ENCODE assay signal across 23 cellular contexts in the genomic region with DNA sequence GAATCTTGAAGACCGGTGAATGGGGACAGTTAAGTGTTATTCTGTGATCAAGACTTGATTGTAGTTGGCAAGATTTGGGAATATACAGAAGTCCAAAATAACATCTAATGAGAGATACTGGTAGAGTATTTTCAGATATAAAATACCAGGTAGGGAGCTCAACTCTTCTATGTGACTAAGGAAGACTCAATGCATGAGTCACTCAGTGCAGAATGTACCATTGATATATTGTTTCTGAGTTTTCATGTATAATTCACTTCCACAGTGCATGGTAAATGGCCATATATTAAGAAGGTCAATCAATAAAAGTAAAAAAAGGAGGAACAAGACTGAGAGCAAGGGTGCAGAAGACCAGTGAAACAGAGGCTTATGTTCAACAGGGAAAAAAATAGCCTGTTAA.
A peak's percentile ranks its signal among the peaks of the same experiment; 100 is the strongest.
DNase-seq lines count a peak whose midpoint lies in the region; FAIRE-seq and TF ChIP-seq lines count a peak whose summit lies in the region.
"Had no signal": no experiment of that assay in that cellular context is flagged by ENCODE, and none has a peak within 500 bp of the region (broad histone marks: within the 10 kb centered on the region; RNA-seq: fewer than 3 reads in every experiment).

No MANE protein-coding gene starts in this region.

- DNase-seq in AG08395 (ENCODE audit: low spot score) (peak; percentile 5), M059J (ENCODE audit: low read depth) (peak; percentile 15), bronchial epithelial cell (ENCODE audit: low read depth) (peak; percentile 19), keratinocyte (ENCODE audit: low read depth, low spot score) (no peak), NAMALWA (ENCODE audit: low spot score) (no peak), cardiac septum (ENCODE audit: low spot score) (no peak), MM.1S (no peak), glomerular visceral epithelial cell (ENCODE audit: extremely low spot score) (no peak)
- DNase-seq: CD4-positive, CD25-positive, alpha-beta regulatory T cell; EL; GF-D8; H9; HFFc6; KG1; NCI-H1105 treated with DMSO at 0.1 percent for 48 hours; NCI-H2029 treated with DMSO at 0.1 percent for 48 hours; NCI-H226; NCI-H510A treated with DMSO at 0.1 percent for 48 hours; NCI-H748 treated with DMSO at 0.1 percent for 48 hours; NK-92 treated with Interleukin-12 subunit alpha and Interleukin-12 subunit beta, amount 100 ng/mL, for 24 hours; Right ventricle myocardium superior had no signal

- peak overlapping the region; percentile 45 for H3K27ac ChIP-seq in keratinocyte (ENCODE audit: control insufficient read depth, insufficient read depth, low read length)
- H3K27ac ChIP-seq in MM.1S (ENCODE audit: low read length), result no peak overlapping the region

- H4K20me1 ChIP-seq in keratinocyte (ENCODE audit: control insufficient read depth, extremely low read depth, insufficient read depth, low read length), result no peaks in the 10 kb centered on the region
- no peaks in the 10 kb centered on the region for H4K20me1 ChIP-seq in MM.1S (ENCODE audit: insufficient read depth, low read length)

- intact Hi-C loops in cardiac septum (cut with DNase I), result no loop called here

- H3K9me2 ChIP-seq in MM.1S (replicated peaks; ENCODE audit: insufficient read depth, low read length), result no peaks in the 10 kb centered on the region

- peaks cover 2% of the 10 kb centered on the region for H3K9me3 ChIP-seq in keratinocyte (ENCODE audit: control insufficient read depth, low read depth, low read length)
- H3K9me3 ChIP-seq in MM.1S (replicated peaks; ENCODE audit: insufficient read depth, low read length), result no peaks in the 10 kb centered on the region

- H3K9me1 ChIP-seq in keratinocyte (ENCODE audit: control insufficient read depth, extremely low read depth, insufficient read depth, low read length), result no peaks in the 10 kb centered on the region

- H3K4me2 ChIP-seq in keratinocyte (ENCODE audit: control insufficient read depth, extremely low read depth, insufficient read depth, low read depth, low read length) (peak overlapping the region; percentile 39), MM.1S (ENCODE audit: low read depth, low read length) (no peak overlapping the region)

- FAIRE-seq in bronchial epithelial cell (lab: Jason Lieb, UNC) (no peak), keratinocyte (lab: Jason Lieb, UNC) (peak; percentile 49)
- FAIRE-seq: GM19239, HTR-8/SVneo had no signal

- H3K79me2 ChIP-seq in keratinocyte (ENCODE audit: control insufficient read depth, insufficient read depth, low read length) (no peaks in the 10 kb centered on the region), MM.1S (ENCODE audit: low read length) (no peaks in the 10 kb centered on the region)

- H3K36me3 ChIP-seq in bronchial epithelial cell (ENCODE audit: control insufficient read depth, insufficient read depth, low read length) (no peaks in the 10 kb centered on the region), keratinocyte (ENCODE audit: control insufficient read depth in 2 of 2, extremely low read depth in 1 of 2, insufficient read depth in 2 of 2, low read length in 2 of 2) (no peaks in the 10 kb centered on the region), MM.1S (replicated peaks; ENCODE audit: insufficient read depth, low read length) (no peaks in the 10 kb centered on the region)

- H3K4me1 ChIP-seq in keratinocyte (ENCODE audit: control insufficient read depth, extremely low read depth, insufficient read depth, low read length) (peaks cover 14% of the 10 kb centered on the region), MM.1S (ENCODE audit: low read length) (no peaks in the 10 kb centered on the region)

- no peak overlapping the region for H2AFZ ChIP-seq in keratinocyte (ENCODE audit: control insufficient read depth, low read length)
- H2AFZ ChIP-seq in MM.1S (ENCODE audit: low read length), result no peak overlapping the region

- dilution Hi-C loops in keratinocyte (cut with MboI; ENCODE audit: extremely low pct_ligation_motif_present, low sequenced_read_pairs), result no loop called here

- no peaks in the 10 kb centered on the region for H3F3A ChIP-seq in MM.1S (ENCODE audit: insufficient read depth, low read length)

- H3K9ac ChIP-seq in keratinocyte (ENCODE audit: control insufficient read depth, extremely low read depth, insufficient read depth, low read length) (no peak overlapping the region), MM.1S (ENCODE audit: low read length) (no peak overlapping the region)

- H3K4me3 ChIP-seq in bronchial epithelial cell (ENCODE audit: low read depth, low read length) (no peak overlapping the region), keratinocyte (ENCODE audit: control insufficient read depth in 2 of 3, extremely low read depth in 1 of 3, insufficient read depth in 2 of 3, low read depth in 1 of 3, low read length in 3 of 3) (no peak overlapping the region), MM.1S (ENCODE audit: low read length) (no peak overlapping the region)

- H3K27me3 ChIP-seq in bronchial epithelial cell (ENCODE audit: control insufficient read depth, insufficient read depth, low read length) (no peaks in the 10 kb centered on the region), keratinocyte (ENCODE audit: control insufficient read depth, extremely low read depth, insufficient read depth, low read length) (no peaks in the 10 kb centered on the region), MM.1S (replicated peaks; ENCODE audit: insufficient read depth, low read length) (no peaks in the 10 kb centered on the region)

- no peak for TF ChIP-seq CTCF in bronchial epithelial cell (IDR thresholded peaks at IDR 0.05; ENCODE audit: insufficient read depth, low read length, severe bottlenecking)
- TF ChIP-seq CTCF in keratinocyte (optimal IDR thresholded peaks at IDR 0.05 in 1 of 3, IDR thresholded peaks at IDR 0.05 in 1 of 3, conservative IDR thresholded peaks at IDR 0.05 in 1 of 3; ENCODE audit: extremely low read depth in 1 of 3, insufficient read depth in 2 of 3, low read length in 3 of 3), result no peak
- TF ChIP-seq CTCF in MM.1S (IDR thresholded peaks at IDR 0.05; ENCODE audit: low read length), result no peak

Comparison
In these comparisons a context has a peak if more than half of its experiments do, and no peak if none do; other contexts are left out.
1. DNase-seq: peak in AG08395 (single experiment), M059J (single experiment) and bronchial epithelial cell (single experiment); none in keratinocyte (single experiment), NAMALWA (single experiment), cardiac septum (single experiment), MM.1S (single experiment) and glomerular visceral epithelial cell (single experiment).